21 cellular contexts compared by ENCODE assay signal in the genomic region with DNA sequence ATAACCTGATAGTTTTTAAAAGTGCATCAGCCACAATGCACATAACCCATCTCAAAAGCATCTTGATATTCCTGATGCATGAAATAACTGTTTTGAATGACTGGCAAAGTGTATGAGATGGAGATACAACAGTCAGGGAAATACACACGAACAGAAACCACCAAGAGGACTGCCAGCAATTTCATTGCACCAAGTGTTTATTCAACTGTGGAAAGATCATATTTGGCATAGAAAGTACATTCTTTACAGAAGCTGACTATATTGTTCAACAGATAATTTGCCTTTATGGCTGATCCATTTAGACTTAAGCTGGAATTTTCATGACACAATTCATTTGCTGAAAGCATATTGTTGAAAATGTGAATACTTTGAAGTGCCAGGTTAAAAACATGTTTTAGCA.
DNase-seq lines count a peak whose midpoint lies in the region; ATAC-seq and FAIRE-seq lines count a peak whose summit lies in the region.
"Had no signal": no experiment of that assay in that cellular context is flagged by ENCODE, and none has a peak within 500 bp of the region (broad histone marks: within the 10 kb centered on the region; RNA-seq: fewer than 3 reads in every experiment).

No MANE protein-coding gene starts in this region.

- no peaks in the 10 kb centered on the region for H3K36me3 ChIP-seq in skeletal muscle satellite cell (ENCODE audit: insufficient read depth, low read length)
- H3K36me3 ChIP-seq: left lung, WERI-Rb-1 had no signal

- ATAC-seq in GM21360 (IDR thresholded peaks at IDR 0.05; ENCODE audit: unreplicated experiment) = no peak
- ATAC-seq: K562; left lung; natural killer cell treated with Interleukin-12 subunit alpha and Interleukin-12 subunit beta and Interleukin-15 and Interleukin-18, amount 100 ng/mL, for 72 hours; T-helper 17 cell had no signal

- no peaks in the 10 kb centered on the region for H3K9me3 ChIP-seq in skeletal muscle satellite cell (replicated peaks; ENCODE audit: low read length)
- H3K9me3 ChIP-seq: left lung had no signal

- no peaks in the 10 kb centered on the region for H3K27me3 ChIP-seq in skeletal muscle satellite cell (ENCODE audit: control insufficient read depth, insufficient read depth, low read length)
- H3K27me3 ChIP-seq: left lung had no signal

- H3K4me3 ChIP-seq in skeletal muscle satellite cell (ENCODE audit: low read length) = no peak overlapping the region
- H3K4me3 ChIP-seq: K562, left lung, skin epidermis had no signal

- H3K4me2 ChIP-seq in skeletal muscle satellite cell (ENCODE audit: low read length) = peak overlapping the region; percentile 11

- H3K4me1 ChIP-seq in skeletal muscle satellite cell (ENCODE audit: control insufficient read depth, insufficient read depth, low read length) = peaks cover 26% of the 10 kb centered on the region
- H3K4me1 ChIP-seq: left lung had no signal

- DNase-seq in NCI-H1092 treated with DMSO at 0.1 percent for 48 hours (lab: John Stamatoyannopoulos, UW) = peak; percentile 23
- DNase-seq in NCI-H1092 (lab: John Stamatoyannopoulos, UW) = no peak
- DNase-seq in RCC 7860 (ENCODE audit: low spot score) = no peak
- DNase-seq in fibroblast of peridontal ligament (ENCODE audit: extremely low read depth) = peak; percentile 96
- DNase-seq in NOMO-1 treated with dmso at 0.1 percent for 144 hours (lab: John Stamatoyannopoulos, UW; ENCODE audit: unreplicated experiment) = no peak
- no peak for DNase-seq in urothelium cell line (ENCODE audit: low spot score)
- DNase-seq: activated CD8-positive, alpha-beta memory T cell treated with anti-CD3 and anti-CD28 coated beads, Interleukin-2, amount 50 U/mL, for 48 hours; activated naive CD4-positive, alpha-beta T cell treated with anti-CD3 and anti-CD28 coated beads, Interleukin-2, amount 10 ng/mL, durations not matched to agents 7 days and 5 days; cortex of kidney; left lung; MV-4-11; NCI-H2107; NCI-H526; posterior cingulate gyrus; T-helper 17 cell; WERI-Rb-1 had no signal

- FAIRE-seq in RCC 7860 (lab: Jason Lieb, UNC) = peak; percentile 11
- FAIRE-seq in urothelium cell line (lab: Jason Lieb, UNC) = no peak
- FAIRE-seq: K562 had no signal

- no peak overlapping the region for H3K9ac ChIP-seq in skeletal muscle satellite cell (ENCODE audit: low read depth, low read length)

Comparison
In these comparisons a context has a peak if more than half of its experiments do, and no peak if none do; other contexts are left out.
1. DNase-seq: peak in NCI-H1092 treated with DMSO at 0.1 percent for 48 hours (single experiment) and fibroblast of peridontal ligament (single experiment); none in NCI-H1092 (single experiment), RCC 7860 (single experiment), NOMO-1 treated with dmso at 0.1 percent for 144 hours (single experiment) and urothelium cell line (single experiment).